23 cellular contexts compared by ENCODE assay signal in the genomic region with DNA sequence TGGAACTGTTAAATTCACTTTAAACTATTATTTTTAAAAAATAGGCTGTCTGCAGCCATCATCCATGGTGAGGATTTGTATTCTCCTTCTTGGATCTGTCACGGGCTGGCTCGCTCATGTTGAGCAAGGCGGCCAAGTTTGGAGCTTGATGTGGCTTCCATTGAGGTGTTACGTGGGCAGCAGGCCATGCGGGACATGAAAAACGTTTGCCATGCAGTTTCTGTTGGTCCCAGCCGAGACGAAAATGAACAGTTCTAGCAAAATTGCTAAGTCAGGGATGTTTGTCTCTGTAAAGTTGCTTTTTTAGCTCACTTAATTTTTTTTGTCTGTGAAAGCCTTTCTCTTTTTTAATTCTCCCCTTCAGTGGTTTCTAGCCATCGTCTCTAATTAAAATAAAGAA.
DNase-seq lines count a peak whose midpoint lies in the region; ATAC-seq and TF ChIP-seq lines count a peak whose summit lies in the region.
"Had no signal": no experiment of that assay in that cellular context is flagged by ENCODE, and none has a peak within 500 bp of the region (broad histone marks: within the 10 kb centered on the region; RNA-seq: fewer than 3 reads in every experiment).

No MANE protein-coding gene starts in this region.

- peaks cover 58% of the 10 kb centered on the region for H3K4me1 ChIP-seq in CD8-positive, alpha-beta T cell (ENCODE audit: insufficient read depth, low read length)
- H3K4me1 ChIP-seq in naive thymus-derived CD4-positive, alpha-beta T cell (ENCODE audit: control insufficient read depth in 2 of 2, insufficient read depth in 2 of 2, low read length in 2 of 2), result peaks cover 22 to 37% of the 10 kb centered on the region in 2 donors
- H3K4me1 ChIP-seq: breast epithelium, colonic mucosa had no signal

- H3K36me3 ChIP-seq in CD8-positive, alpha-beta T cell (ENCODE audit: insufficient read depth, low read length), result no peaks in the 10 kb centered on the region
- no peaks in the 10 kb centered on the region for H3K36me3 ChIP-seq in naive thymus-derived CD4-positive, alpha-beta T cell (ENCODE audit: control insufficient read depth in 2 of 3, insufficient read depth in 3 of 3, low read length in 3 of 3)
- H3K36me3 ChIP-seq: breast epithelium, colonic mucosa, sigmoid colon had no signal

- no peak for ATAC-seq in CD8-positive, alpha-beta T cell
- no peak for ATAC-seq in naive thymus-derived CD4-positive, alpha-beta T cell
- no peak for ATAC-seq in HG02759 (IDR thresholded peaks at IDR 0.05; ENCODE audit: unreplicated experiment)
- ATAC-seq in left colon, result no peak
- ATAC-seq: activated CD4-positive, alpha-beta T cell treated with anti-CD3 and anti-CD28 coated beads for 36 hours; activated T-cell treated with anti-CD3 and anti-CD28 coated beads, Interleukin-2, amount 50 U/mL, for 4 hours; heart right ventricle had no signal

- peaks cover 87% of the 10 kb centered on the region for H3K4me1 Mint-ChIP-seq in CD8-positive, alpha-beta T cell (ENCODE audit: low read depth)
- peaks cover 47 to 97% (median 94%) of the 10 kb centered on the region in 7 donors for H3K4me1 Mint-ChIP-seq in naive thymus-derived CD4-positive, alpha-beta T cell
- peaks cover 51% of the 10 kb centered on the region for H3K4me1 Mint-ChIP-seq in activated naive CD4-positive, alpha-beta T cell treated with anti-CD3 and anti-CD28 coated beads for 36 hours (ENCODE audit: low read depth)

- CTCF ChIA-PET in CD8-positive, alpha-beta T cell (lab: Charles Lee), result interaction anchor here (0.8 to 5.1 kb wide), 3 partner anchors 15 to 65 kb away, joined by 3 to 20 read pairs (median 8); no protein-coding TSS in a partner anchor
- CTCF ChIA-PET in naive thymus-derived CD4-positive, alpha-beta T cell (lab: Charles Lee), result interaction anchor here (0.6 to 1.5 kb wide), 2 partner anchors 8 to 24 kb away, joined by 3 to 5 read pairs; no protein-coding TSS in a partner anchor
- CTCF ChIA-PET in activated naive CD4-positive, alpha-beta T cell treated with anti-CD3 and anti-CD28 coated beads for 36 hours (lab: Charles Lee), result interaction anchor here (0.6 kb wide), 3 partner anchors 32 to 76 kb away, joined by 3 to 4 read pairs (median 3); no protein-coding TSS in a partner anchor

- no peaks in the 10 kb centered on the region for H3K27me3 Mint-ChIP-seq in CD8-positive, alpha-beta T cell (ENCODE audit: low read depth)
- no peaks in the 10 kb centered on the region for H3K27me3 Mint-ChIP-seq in naive thymus-derived CD4-positive, alpha-beta T cell
- no peaks in the 10 kb centered on the region for H3K27me3 Mint-ChIP-seq in activated naive CD4-positive, alpha-beta T cell treated with anti-CD3 and anti-CD28 coated beads for 36 hours (ENCODE audit: low read depth)
- H3K27me3 Mint-ChIP-seq: activated CD4-positive, alpha-beta T cell treated with anti-CD3 and anti-CD28 coated beads for 36 hours; progenitor cell of endocrine pancreas had no signal

- TF ChIP-seq CTCF in CD8-positive, alpha-beta T cell (IDR thresholded peaks at IDR 0.05), result no peak

- no peak overlapping the region for H3K4me3 ChIP-seq in CD8-positive, alpha-beta T cell (ENCODE audit: low read depth, low read length)
- no peak overlapping the region for H3K4me3 ChIP-seq in naive thymus-derived CD4-positive, alpha-beta T cell (ENCODE audit: low read length)
- H3K4me3 ChIP-seq: breast epithelium, colonic mucosa, heart right ventricle, sigmoid colon had no signal

- no peak overlapping the region for H3K4me3 Mint-ChIP-seq in CD8-positive, alpha-beta T cell
- peak overlapping the region in 5 of 10 donors; percentile 20 to 52 (median 23) for H3K4me3 Mint-ChIP-seq in naive thymus-derived CD4-positive, alpha-beta T cell
- H3K4me3 Mint-ChIP-seq in activated naive CD4-positive, alpha-beta T cell treated with anti-CD3 and anti-CD28 coated beads for 36 hours, result no peak overlapping the region
- H3K4me3 Mint-ChIP-seq: activated CD4-positive, alpha-beta T cell treated with anti-CD3 and anti-CD28 coated beads for 36 hours had no signal

- DNase-seq in Ammon's horn (ENCODE audit: low spot score), result peak; percentile 27
- no peak for DNase-seq in CD8-positive, alpha-beta T cell
- DNase-seq in anterior cingulate cortex (lab: John Stamatoyannopoulos, UW), result peak in 43 of 58 donors; percentile 7 to 71 (median 34)
- DNase-seq in naive thymus-derived CD4-positive, alpha-beta T cell, result no peak
- no peak for DNase-seq in activated naive CD4-positive, alpha-beta T cell treated with anti-CD3 and anti-CD28 coated beads for 36 hours
- no peak for DNase-seq in left colon
- no peak for DNase-seq in COLO668 (lab: John Stamatoyannopoulos, UW; ENCODE audit: unreplicated experiment)
- DNase-seq: activated CD4-positive, alpha-beta T cell treated with anti-CD3 and anti-CD28 coated beads for 36 hours; activated naive CD4-positive, alpha-beta T cell treated with Interleukin-2 at 50 U/mL for 16 hours; activated T-cell treated with anti-CD3 and anti-CD28 coated beads, Interleukin-2, amount 50 U/mL, for 4 hours; amniotic stem cell; colonic mucosa; HCEC 1CT; heart right ventricle; Karpas-422; NCI-H1436; NCI-H345; sigmoid colon; stimulated activated CD4-positive, alpha-beta T cell treated with anti-CD3 and anti-CD28 coated beads, Interleukin-4, amount 100 ng/mL, for 4 hours; stimulated activated naive CD4-positive, alpha-beta T cell had no signal

- peaks cover 2% of the 10 kb centered on the region for H3K36me3 Mint-ChIP-seq in CD8-positive, alpha-beta T cell
- peaks cover 7 to 27% (median 18%) of the 10 kb centered on the region in 5 donors for H3K36me3 Mint-ChIP-seq in naive thymus-derived CD4-positive, alpha-beta T cell
- peaks cover 6% of the 10 kb centered on the region for H3K36me3 Mint-ChIP-seq in activated naive CD4-positive, alpha-beta T cell treated with anti-CD3 and anti-CD28 coated beads for 36 hours (ENCODE audit: low read depth)

- intact Hi-C loops in CD8-positive, alpha-beta T cell (cut with DNase I, micrococcal nuclease), result loop anchor here in 1 of 2 experiments (5.0 kb wide), 1 partner anchor 49 kb away; no protein-coding TSS in a partner anchor
- intact Hi-C loops in naive thymus-derived CD4-positive, alpha-beta T cell (cut with micrococcal nuclease), result loop anchor here in 1 of 2 donors (5.0 kb wide), 1 partner anchor 34 kb away; no protein-coding TSS in a partner anchor
- intact Hi-C loops in activated naive CD4-positive, alpha-beta T cell treated with anti-CD3 and anti-CD28 coated beads for 36 hours (cut with micrococcal nuclease), result no loop called here
- intact Hi-C loops in left colon (cut with DNase I, micrococcal nuclease), result no loop called here

- H3K27ac Mint-ChIP-seq in CD8-positive, alpha-beta T cell, result peak overlapping the region; percentile 81
- peak overlapping the region in 8 of 9 donors; percentile 32 to 89 (median 70) for H3K27ac Mint-ChIP-seq in naive thymus-derived CD4-positive, alpha-beta T cell
- H3K27ac Mint-ChIP-seq in activated naive CD4-positive, alpha-beta T cell treated with anti-CD3 and anti-CD28 coated beads for 36 hours, result no peak overlapping the region
- H3K27ac Mint-ChIP-seq: progenitor cell of endocrine pancreas had no signal

- POLR2A ChIA-PET in CD8-positive, alpha-beta T cell (lab: Charles Lee), result interaction anchor here (0.8 to 1.1 kb wide), 2 partner anchors 24 to 140 kb away, joined by 3 read pairs; no protein-coding TSS in a partner anchor
- POLR2A ChIA-PET in naive thymus-derived CD4-positive, alpha-beta T cell (lab: Charles Lee), result interaction anchor here (0.8 to 1.2 kb wide), 2 partner anchors 25 to 26 kb away, joined by 3 read pairs; no protein-coding TSS in a partner anchor

- no peaks in the 10 kb centered on the region for H3K9me3 ChIP-seq in CD8-positive, alpha-beta T cell (ENCODE audit: low read length)
- H3K9me3 ChIP-seq in naive thymus-derived CD4-positive, alpha-beta T cell (ENCODE audit: control insufficient read depth in 2 of 3, low read length in 3 of 3), result no peaks in the 10 kb centered on the region
- H3K9me3 ChIP-seq: breast epithelium, colonic mucosa, heart right ventricle, sigmoid colon had no signal

- H3K27me3 ChIP-seq in CD8-positive, alpha-beta T cell (ENCODE audit: insufficient read depth, low read length), result no peaks in the 10 kb centered on the region
- no peaks in the 10 kb centered on the region for H3K27me3 ChIP-seq in naive thymus-derived CD4-positive, alpha-beta T cell (ENCODE audit: control insufficient read depth in 2 of 2, insufficient read depth in 2 of 2, low read length in 2 of 2)
- H3K27me3 ChIP-seq: breast epithelium, colonic mucosa, heart right ventricle, sigmoid colon had no signal

- no peaks in the 10 kb centered on the region for H3K9me3 Mint-ChIP-seq in CD8-positive, alpha-beta T cell
- H3K9me3 Mint-ChIP-seq in naive thymus-derived CD4-positive, alpha-beta T cell, result peaks cover 0 to 2% (median 0%) of the 10 kb centered on the region in 11 donors
- no peaks in the 10 kb centered on the region for H3K9me3 Mint-ChIP-seq in activated naive CD4-positive, alpha-beta T cell treated with anti-CD3 and anti-CD28 coated beads for 36 hours
- H3K9me3 Mint-ChIP-seq: activated T-cell treated with anti-CD3 and anti-CD28 coated beads, Interleukin-2, amount 50 U/mL, for 4 hours had no signal

- H3K27ac ChIP-seq in CD8-positive, alpha-beta T cell (ENCODE audit: low read depth, low read length), result no peak overlapping the region
- H3K27ac ChIP-seq in naive thymus-derived CD4-positive, alpha-beta T cell (ENCODE audit: low read depth, low read length), result no peak overlapping the region
- H3K27ac ChIP-seq: breast epithelium, colonic mucosa, heart right ventricle, sigmoid colon had no signal

Comparison
In these comparisons a context has a peak if more than half of its experiments do, and no peak if none do; other contexts are left out.
1. DNase-seq: peak in Ammon's horn (single experiment) and anterior cingulate cortex (43 of 58); none in CD8-positive, alpha-beta T cell (0 of 7), naive thymus-derived CD4-positive, alpha-beta T cell (0 of 9), activated naive CD4-positive, alpha-beta T cell treated with anti-CD3 and anti-CD28 coated beads for 36 hours (single experiment), left colon (0 of 2) and COLO668 (single experiment).